Comparison of ENCODE assay signal across 8 cellular contexts in the genomic region with DNA sequence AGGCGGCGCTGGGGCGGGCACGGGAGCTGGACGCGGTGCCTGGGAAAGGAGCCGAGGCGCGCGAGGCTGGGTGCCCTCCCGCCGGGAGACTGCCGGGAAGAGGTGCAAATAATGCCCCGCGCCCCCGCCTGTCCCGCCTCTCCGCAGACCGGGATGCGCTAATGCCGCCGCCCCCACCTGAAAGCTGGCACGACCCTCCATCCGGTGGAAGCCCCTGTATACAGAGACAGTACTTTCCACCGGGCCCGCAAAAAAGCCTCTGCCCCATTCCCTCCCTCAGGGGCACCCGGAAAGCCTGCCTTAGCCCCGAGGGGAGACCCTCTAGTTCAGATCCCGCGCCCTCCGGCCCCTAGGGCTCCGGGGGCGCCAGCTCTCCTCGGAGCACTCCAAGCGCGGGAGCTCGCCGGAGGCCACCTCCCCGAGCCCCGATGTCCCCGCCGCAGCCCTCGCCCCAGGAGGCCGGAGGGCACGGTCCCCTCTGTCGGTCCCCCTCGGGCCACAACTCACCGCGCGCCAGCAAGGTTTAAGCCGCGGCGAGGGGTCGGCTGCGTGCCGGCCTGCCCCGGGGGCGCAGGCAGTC. TPM values are rescaled to one million over a fixed set of nuclear protein-coding genes. Genes with fewer than 3 reads are reported as not detected.
DNase-seq lines count a peak whose midpoint lies in the region; ATAC-seq, FAIRE-seq and TF ChIP-seq lines count a peak whose summit lies in the region.

No MANE protein-coding gene starts in this region.

- H3K9ac ChIP-seq in astrocyte (ENCODE audit: low read length): no peak overlapping the region
- no peak overlapping the region for H3K9ac ChIP-seq in mesenchymal stem cell (ENCODE audit: low read length)

- H2BK120ac ChIP-seq in mesenchymal stem cell (ENCODE audit: low read depth, low read length): no peak overlapping the region

- H3K23ac ChIP-seq in mesenchymal stem cell (ENCODE audit: low read length in 2 of 2): peak overlapping the region in 1 of 2 experiments; percentile 78

- H3K4ac ChIP-seq in mesenchymal stem cell (ENCODE audit: low read depth in 1 of 2, low read length in 2 of 2): no peak overlapping the region

- H3K4me1 Mint-ChIP-seq in activated T-cell treated with anti-CD3 and anti-CD28 coated beads, Interleukin-2, amount 50 U/mL, for 72 hours (ENCODE audit: low read depth): peaks cover 21% of the 10 kb centered on the region
- H3K4me1 Mint-ChIP-seq in astrocyte (ENCODE audit: low read depth, unreplicated experiment): no peaks in the 10 kb centered on the region
- peaks cover 5% of the 10 kb centered on the region for H3K4me1 Mint-ChIP-seq in type B pancreatic cell (ENCODE audit: unreplicated experiment)

- no peaks in the 10 kb centered on the region for H3K9me3 Mint-ChIP-seq in activated T-cell treated with anti-CD3 and anti-CD28 coated beads, Interleukin-2, amount 50 U/mL, for 72 hours
- H3K9me3 Mint-ChIP-seq in astrocyte (ENCODE audit: unreplicated experiment): no peaks in the 10 kb centered on the region
- no peaks in the 10 kb centered on the region for H3K9me3 Mint-ChIP-seq in type B pancreatic cell

- H3K14ac ChIP-seq in mesenchymal stem cell (ENCODE audit: low read length in 2 of 2): no peak overlapping the region

- H2AFZ ChIP-seq in astrocyte (ENCODE audit: low read depth, low read length) (peak overlapping the region; percentile 66), mesenchymal stem cell (ENCODE audit: low read depth, low read length) (no peak overlapping the region)

- H2BK12ac ChIP-seq in mesenchymal stem cell (ENCODE audit: low read length in 2 of 2): no peak overlapping the region

- DNase-seq in activated T-cell treated with anti-CD3 and anti-CD28 coated beads, Interleukin-2, amount 50 U/mL, for 72 hours: no peak
- no peak for DNase-seq in activated T-cell treated with anti-CD3 and anti-CD28 coated beads for 4 hours
- no peak for DNase-seq in astrocyte (ENCODE audit: low read depth)
- DNase-seq in mesenchymal stem cell: peak; percentile 3
- no peak for DNase-seq in type B pancreatic cell (ENCODE audit: extremely low spot score, unreplicated experiment)
- DNase-seq in amniotic stem cell (lab: John Stamatoyannopoulos, UW): no peak

- peak overlapping the region; percentile 5 for H4K91ac ChIP-seq in mesenchymal stem cell (ENCODE audit: low read length)

- no peak overlapping the region for H2BK5ac ChIP-seq in mesenchymal stem cell (ENCODE audit: low read depth, low read length, poor library complexity, severe bottlenecking)

- no peaks in the 10 kb centered on the region for H3K79me1 ChIP-seq in mesenchymal stem cell (replicated peaks; ENCODE audit: low read length, poor library complexity, severe bottlenecking)

- H3K27me3 ChIP-seq in astrocyte (ENCODE audit: insufficient read depth, low read length): peaks cover 62% of the 10 kb centered on the region
- H3K27me3 ChIP-seq in mesenchymal stem cell (ENCODE audit: control insufficient read depth in 1 of 2, insufficient read depth in 1 of 2, low read length in 2 of 2): peaks cover 82 to 90% of the 10 kb centered on the region in 2 experiments

- H3K27ac Mint-ChIP-seq in activated T-cell treated with anti-CD3 and anti-CD28 coated beads, Interleukin-2, amount 50 U/mL, for 72 hours: no peak overlapping the region
- H3K27ac Mint-ChIP-seq in astrocyte (ENCODE audit: unreplicated experiment): no peak overlapping the region
- no peak overlapping the region for H3K27ac Mint-ChIP-seq in type B pancreatic cell

- H3K4me2 ChIP-seq in astrocyte (ENCODE audit: low read length) (peak overlapping the region; percentile 87), mesenchymal stem cell (ENCODE audit: low read length, poor library complexity, severe bottlenecking) (peak overlapping the region; percentile 97)

- H3K4me3 ChIP-seq in astrocyte (ENCODE audit: insufficient read depth, low read depth, low read length) (peak overlapping the region; percentile 37), mesenchymal stem cell (ENCODE audit: insufficient read depth in 1 of 2, low read depth in 1 of 2, low read length in 2 of 2) (peak overlapping the region; percentile 45 to 63)

- H3K36me3 ChIP-seq in astrocyte (ENCODE audit: insufficient read depth, low read length) (no peaks in the 10 kb centered on the region), mesenchymal stem cell (ENCODE audit: control insufficient read depth in 1 of 2, insufficient read depth in 2 of 2, low read depth in 1 of 2, low read length in 2 of 2) (no peaks in the 10 kb centered on the region)

- H4K8ac ChIP-seq in mesenchymal stem cell (ENCODE audit: low read length): no peak overlapping the region

- H3K36me3 Mint-ChIP-seq in activated T-cell treated with anti-CD3 and anti-CD28 coated beads, Interleukin-2, amount 50 U/mL, for 72 hours (ENCODE audit: insufficient read depth in 2 of 2): no peaks in the 10 kb centered on the region
- H3K36me3 Mint-ChIP-seq in astrocyte (ENCODE audit: low read depth, unreplicated experiment): peaks cover 3% of the 10 kb centered on the region
- no peaks in the 10 kb centered on the region for H3K36me3 Mint-ChIP-seq in type B pancreatic cell

- peaks cover 3% of the 10 kb centered on the region for H4K20me1 ChIP-seq in astrocyte (ENCODE audit: insufficient read depth, low read length)

- FAIRE-seq in astrocyte (lab: Jason Lieb, UNC): no peak

- no peaks in the 10 kb centered on the region for H3K79me2 ChIP-seq in astrocyte (ENCODE audit: insufficient read depth, low read length)

- H3K27ac ChIP-seq in astrocyte (ENCODE audit: low read depth, low read length) (no peak overlapping the region), mesenchymal stem cell (ENCODE audit: low read length, poor library complexity, severe bottlenecking) (no peak overlapping the region)

- H3K4me3 Mint-ChIP-seq in activated T-cell treated with anti-CD3 and anti-CD28 coated beads, Interleukin-2, amount 50 U/mL, for 72 hours: peak overlapping the region; percentile 70 to 71
- H3K4me3 Mint-ChIP-seq in astrocyte (ENCODE audit: unreplicated experiment): no peak overlapping the region
- peak overlapping the region; percentile 72 for H3K4me3 Mint-ChIP-seq in type B pancreatic cell

- H3K18ac ChIP-seq in mesenchymal stem cell (ENCODE audit: low read depth in 1 of 2, low read length in 2 of 2): no peak overlapping the region

- WGBS in mesenchymal stem cell: 1% methylated on average over 48 of the region's 58 CpGs

- TF ChIP-seq CTCF in astrocyte (IDR thresholded peaks at IDR 0.05; ENCODE audit: insufficient read depth, low read depth, low read length) (no peak), type B pancreatic cell (conservative IDR thresholded peaks at IDR 0.05) (no peak)

- H3K27me3 Mint-ChIP-seq in activated T-cell treated with anti-CD3 and anti-CD28 coated beads, Interleukin-2, amount 50 U/mL, for 72 hours (ENCODE audit: low read depth): peaks cover 72% of the 10 kb centered on the region
- H3K27me3 Mint-ChIP-seq in astrocyte (ENCODE audit: low read depth, unreplicated experiment): peaks cover 69% of the 10 kb centered on the region
- H3K27me3 Mint-ChIP-seq in type B pancreatic cell: peaks cover 80% of the 10 kb centered on the region

- H3K4me1 ChIP-seq in astrocyte (ENCODE audit: insufficient read depth, low read length): peaks cover 5% of the 10 kb centered on the region
- peaks cover 31% of the 10 kb centered on the region for H3K4me1 ChIP-seq in mesenchymal stem cell (ENCODE audit: control insufficient read depth, insufficient read depth, low read depth, low read length)

- H3K9me3 ChIP-seq in astrocyte (ENCODE audit: insufficient read depth, low read depth, low read length) (no peaks in the 10 kb centered on the region), mesenchymal stem cell (ENCODE audit: control insufficient read depth, low read length) (no peaks in the 10 kb centered on the region)

- ATAC-seq in activated T-cell treated with anti-CD3 and anti-CD28 coated beads, Interleukin-2, amount 50 U/mL, for 72 hours (replicated peaks in 1 of 2): peak in 1 of 2 donors; percentile 6
- ATAC-seq in GM21447 (IDR thresholded peaks at IDR 0.05; ENCODE audit: unreplicated experiment) (no peak), HG03045 (IDR thresholded peaks at IDR 0.05; ENCODE audit: unreplicated experiment) (no peak)

- no peak overlapping the region for H2BK15ac ChIP-seq in mesenchymal stem cell (ENCODE audit: low read depth, poor library complexity, severe bottlenecking)

- no peak overlapping the region for H2AK5ac ChIP-seq in mesenchymal stem cell (ENCODE audit: low read length, severe bottlenecking)

RNA-seq across cellular contexts. Expression of gene GRM4, which starts 1.2 kb away (rescaled TPM):
- under 1 TPM in 1 of 2 donors, not detected in 1; 0.07 TPM for total RNA-seq in activated T-cell treated with anti-CD3 and anti-CD28 coated beads, Interleukin-2, amount 50 U/mL, for 72 hours
- total RNA-seq in astrocyte: 0.30 and 0.34 TPM in 2 replicates
- polyA plus RNA-seq in mesenchymal stem cell (2013, experiment 1 of 2): 0.04 TPM
- 0.01 TPM for polyA plus RNA-seq in mesenchymal stem cell (2013, experiment 2 of 2)
- total RNA-seq in type B pancreatic cell (ENCODE audit: low replicate concordance): 2.2 and 4.2 TPM in 2 replicates
